ENCODE assay signal across 12 cellular contexts in the genomic region with DNA sequence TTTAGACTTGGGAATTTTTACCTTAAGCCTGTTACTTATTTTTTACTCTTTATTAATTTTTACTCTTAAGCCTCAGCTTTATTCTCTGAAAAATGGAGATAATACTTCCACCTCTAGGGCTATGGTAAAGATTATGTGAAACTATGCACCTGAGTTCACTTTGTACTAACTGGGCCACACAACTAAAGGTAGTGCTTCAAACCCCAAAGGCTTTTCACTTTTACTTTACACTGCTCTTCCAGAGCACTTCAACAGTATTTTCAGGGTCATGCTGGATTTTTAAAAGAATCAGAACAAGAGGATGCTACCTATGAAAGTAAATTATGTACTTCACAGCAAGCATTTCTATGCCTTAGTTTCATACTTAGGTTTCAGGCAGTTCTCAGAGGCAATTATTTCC. TPM values are rescaled to one million over a fixed set of nuclear protein-coding genes. Genes with fewer than 3 reads are reported as not detected.
DNase-seq lines count a peak whose midpoint lies in the region; ATAC-seq, FAIRE-seq and TF ChIP-seq lines count a peak whose summit lies in the region.
"Had no signal": no experiment of that assay in that cellular context is flagged by ENCODE, and none has a peak within 500 bp of the region (broad histone marks: within the 10 kb centered on the region; RNA-seq: fewer than 3 reads in every experiment).

No MANE protein-coding gene starts in this region.

- peak; percentile 49 for ATAC-seq in GM21360 (IDR thresholded peaks at IDR 0.05; ENCODE audit: unreplicated experiment)
- ATAC-seq in HG03354 (IDR thresholded peaks at IDR 0.05; ENCODE audit: poor library complexity, severe bottlenecking, unreplicated experiment), result peak; percentile 39
- ATAC-seq in GM12878, result peak; percentile 54
- no peak for ATAC-seq in HG03521 (IDR thresholded peaks at IDR 0.05; ENCODE audit: unreplicated experiment)

- BruUV-seq in GM12878 (replicated peaks; lab: Mats Ljungman, UMichigan), result no TSS peak

- no peaks in the 10 kb centered on the region for H3K9me3 ChIP-seq in GM12878 (replicated peaks; ENCODE audit: control insufficient read depth, insufficient read depth, low read length)
- H3K9me3 ChIP-seq: HAP-1, SJCRH30, upper lobe of left lung had no signal

- no peak for DNase-seq in GM12891 (ENCODE audit: insufficient read length, low spot score)
- no peak for DNase-seq in GM12878 (ENCODE audit: low read depth, low spot score)
- no peak for DNase-seq in NCI-H524 (lab: John Stamatoyannopoulos, UW)
- no peak for DNase-seq in GM13976 (ENCODE audit: low spot score)
- DNase-seq: DND-41, hypothalamus, SJCRH30, upper lobe of left lung had no signal

- TF ChIP-seq RAD21 in GM12878 (IDR thresholded peaks at IDR 0.05; ENCODE audit: insufficient read depth, low read depth, low read length), result no peak

- no peak overlapping the region for H2AFZ ChIP-seq in GM12878 (ENCODE audit: control insufficient read depth, low read depth, low read length)

- H3K27me3 ChIP-seq in GM12878 (replicated peaks in 1 of 2; ENCODE audit: control insufficient read depth in 2 of 2, insufficient read depth in 2 of 2, low read length in 1 of 2), result no peaks in the 10 kb centered on the region
- H3K27me3 ChIP-seq: SJCRH30, upper lobe of left lung had no signal

- no peaks in the 10 kb centered on the region for H4K20me1 ChIP-seq in GM12878 (ENCODE audit: control insufficient read depth, insufficient read depth)

- H3K27ac ChIP-seq in GM12878 (ENCODE audit: control insufficient read depth, insufficient read depth), result no peak overlapping the region; the same call in 1 of the 2 replicates
- H3K27ac ChIP-seq: SJCRH30, upper lobe of left lung had no signal

- RAD21 ChIA-PET in GM12878 (lab: Charles Lee; ENCODE audit: unreplicated experiment), result interaction anchor here (1.0 to 1.6 kb wide), 3 partner anchors 17 to 31 kb away, joined by 3 to 6 read pairs (median 4); partner anchors contain the start of gene MEX3C

- H3K4me2 ChIP-seq in GM12878 (ENCODE audit: control insufficient read depth, insufficient read depth), result peak overlapping the region; percentile 31; the same call in 1 of the 2 replicates

- intact Hi-C loops in GM12878 (cut with micrococcal nuclease; ENCODE audit: unreplicated experiment), result loop anchor here (2.0 kb wide), 1 partner anchor 15 kb away; no protein-coding TSS in a partner anchor

- TF ChIP-seq CTCF in GM12878 (IDR thresholded peaks at IDR 0.05 in 2 of 3, conservative IDR thresholded peaks at IDR 0.05 in 1 of 3; ENCODE audit: control insufficient read depth in 2 of 3, extremely low read depth in 1 of 3, insufficient read depth in 1 of 3, low read depth in 3 of 3, low read length in 3 of 3) (no peak), GM13976 (IDR thresholded peaks at IDR 0.05; ENCODE audit: borderline replicate concordance, control extremely low read depth, extremely low read depth, insufficient read depth, missing control alignments) (no peak)

- in situ Hi-C loops in GM12878 (cut with MboI) (no loop called here), GM13976 (cut with MboI; ENCODE audit: low sequenced_read_pairs, unreplicated experiment) (no loop called here)

- no peak overlapping the region for H3K9ac ChIP-seq in GM12878 (ENCODE audit: control insufficient read depth, insufficient read depth, low read length)

- FAIRE-seq in GM12891 (lab: Jason Lieb, UNC) (peak; percentile 68), GM12878 (lab: Jason Lieb, UNC) (no peak)

- peaks cover 22% of the 10 kb centered on the region for H3K4me1 ChIP-seq in GM12878 (ENCODE audit: control insufficient read depth, insufficient read depth, low read length)
- H3K4me1 ChIP-seq: HAP-1, upper lobe of left lung had no signal

- H3K36me3 ChIP-seq in GM12878 (ENCODE audit: control insufficient read depth in 2 of 2, insufficient read depth in 2 of 2, low read length in 1 of 2), result peaks cover 0 to 3% of the 10 kb centered on the region in 2 experiments; a peak in 2 of 4 replicates
- H3K36me3 ChIP-seq: HAP-1 had no signal

- no peak for TF ChIP-seq EP300 in GM12878 (IDR thresholded peaks at IDR 0.05; ENCODE audit: borderline replicate concordance in 1 of 2, control insufficient read depth in 1 of 2, low read depth in 2 of 2, low read length in 2 of 2)

- SMC1A ChIA-PET in GM12878 (lab: Charles Lee; ENCODE audit: uncharacterized antibody, unreplicated experiment), result interaction anchor here (0.9 to 1.7 kb wide), 5 partner anchors 16 to 36 kb away, joined by 3 to 8 read pairs (median 4); no protein-coding TSS in a partner anchor

- CTCF ChIA-PET in GM12878 (lab: Yijun Ruan, JAX), result interaction anchor here (0.6 to 1.8 kb wide), 3 partner anchors 13 to 25 kb away, joined by 3 to 10 read pairs (median 3); no protein-coding TSS in a partner anchor

- no peak overlapping the region for H3K4me3 ChIP-seq in GM12878
- H3K4me3 ChIP-seq: HAP-1, SJCRH30, upper lobe of left lung had no signal

- peaks cover 7% of the 10 kb centered on the region for H3K79me2 ChIP-seq in GM12878 (ENCODE audit: control insufficient read depth, insufficient read depth, low read length)

- TF ChIP-seq POLR2A in GM12891 (IDR thresholded peaks at IDR 0.05; ENCODE audit: low read depth, low read length) (no peak), GM12878 (IDR thresholded peaks at IDR 0.05; ENCODE audit: low read depth, low read length) (no peak)

- POLR2A ChIA-PET in GM12878 (lab: Charles Lee), result no interaction called here

TF ChIP-seq in GM12891, 5 proteins besides CTCF, POLR2A, EP300 and RAD21:
- TF ChIP-seq SPI1 (IDR thresholded peaks at IDR 0.05; ENCODE audit: low read depth, low read length) (no peak), POU2F2 (IDR thresholded peaks at IDR 0.05; ENCODE audit: low read depth, low read length) (no peak), POLR2AphosphoS5 (IDR thresholded peaks at IDR 0.05; ENCODE audit: low read depth, low read length) (no peak), PAX5 (IDR thresholded peaks at IDR 0.05; ENCODE audit: insufficient read depth, low read length, severe bottlenecking) (no peak), TAF1 (IDR thresholded peaks at IDR 0.05; ENCODE audit: low read depth, low read length) (no peak)

TF ChIP-seq in GM12878, 131 proteins besides CTCF, POLR2A, EP300 and RAD21 (continues in another document):
- no peak for TF ChIP-seq SMAD1 (IDR thresholded peaks at IDR 0.05; ENCODE audit: low read depth, partially characterized antibody)
- TF ChIP-seq IRF3 (IDR thresholded peaks at IDR 0.05), result no peak
- TF ChIP-seq, protein P1, sequence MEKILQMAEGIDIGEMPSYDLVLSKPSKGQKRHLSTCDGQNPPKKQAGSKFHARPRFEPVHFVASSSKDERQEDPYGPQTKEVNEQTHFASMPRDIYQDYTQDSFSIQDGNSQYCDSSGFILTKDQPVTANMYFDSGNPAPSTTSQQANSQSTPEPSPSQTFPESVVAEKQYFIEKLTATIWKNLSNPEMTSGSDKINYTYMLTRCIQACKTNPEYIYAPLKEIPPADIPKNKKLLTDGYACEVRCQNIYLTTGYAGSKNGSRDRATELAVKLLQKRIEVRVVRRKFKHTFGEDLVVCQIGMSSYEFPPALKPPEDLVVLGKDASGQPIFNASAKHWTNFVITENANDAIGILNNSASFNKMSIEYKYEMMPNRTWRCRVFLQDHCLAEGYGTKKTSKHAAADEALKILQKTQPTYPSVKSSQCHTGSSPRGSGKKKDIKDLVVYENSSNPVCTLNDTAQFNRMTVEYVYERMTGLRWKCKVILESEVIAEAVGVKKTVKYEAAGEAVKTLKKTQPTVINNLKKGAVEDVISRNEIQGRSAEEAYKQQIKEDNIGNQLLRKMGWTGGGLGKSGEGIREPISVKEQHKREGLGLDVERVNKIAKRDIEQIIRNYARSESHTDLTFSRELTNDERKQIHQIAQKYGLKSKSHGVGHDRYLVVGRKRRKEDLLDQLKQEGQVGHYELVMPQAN (conservative IDR thresholded peaks at IDR 0.05), result no peak
- no peak for TF ChIP-seq RUNX3 (IDR thresholded peaks at IDR 0.05; ENCODE audit: low read length)
- TF ChIP-seq, protein P2, sequence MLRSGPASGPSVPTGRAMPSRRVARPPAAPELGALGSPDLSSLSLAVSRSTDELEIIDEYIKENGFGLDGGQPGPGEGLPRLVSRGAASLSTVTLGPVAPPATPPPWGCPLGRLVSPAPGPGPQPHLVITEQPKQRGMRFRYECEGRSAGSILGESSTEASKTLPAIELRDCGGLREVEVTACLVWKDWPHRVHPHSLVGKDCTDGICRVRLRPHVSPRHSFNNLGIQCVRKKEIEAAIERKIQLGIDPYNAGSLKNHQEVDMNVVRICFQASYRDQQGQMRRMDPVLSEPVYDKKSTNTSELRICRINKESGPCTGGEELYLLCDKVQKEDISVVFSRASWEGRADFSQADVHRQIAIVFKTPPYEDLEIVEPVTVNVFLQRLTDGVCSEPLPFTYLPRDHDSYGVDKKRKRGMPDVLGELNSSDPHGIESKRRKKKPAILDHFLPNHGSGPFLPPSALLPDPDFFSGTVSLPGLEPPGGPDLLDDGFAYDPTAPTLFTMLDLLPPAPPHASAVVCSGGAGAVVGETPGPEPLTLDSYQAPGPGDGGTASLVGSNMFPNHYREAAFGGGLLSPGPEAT (IDR thresholded peaks at IDR 0.05; ENCODE audit: low read depth), result no peak

RNA-seq across cellular contexts. Expression of gene MEX3C, which starts 27.8 kb away (rescaled TPM):
- 12.0 TPM for polyA plus RNA-seq in GM12891 (2012; ENCODE audit: low read depth, missing spikeins)
- total RNA-seq in GM12878 (2013; cell fraction: nucleolus; rRNA removed), result 72.3 and 79.5 TPM in 2 replicates
- total RNA-seq in GM12878 (2014; rRNA removed) (25.6 and 33.2 TPM in 2 replicates), GM12878 (2014; rRNA removed; fragmentation: Illumina TruSeq; extraction: Trizol) (28.7 and 29.6 TPM in 2 replicates), GM12878 (2021) (27.5 and 28.3 TPM in 2 replicates)
- polyA plus RNA-seq in GM12878 (2011; ENCODE audit: low read depth), result 9.7 TPM
- polyA plus RNA-seq in GM12878 (2011; rRNA removed) (48.8 and 51.8 TPM in 2 replicates), GM12878 (2014; fragmentation: Illumina TruSeq; extraction: Trizol) (31.8 and 41.5 TPM in 2 replicates), GM12878 (2014; fragmentation: Nextera tagmentation; extraction: Ambion mirVana) (1 to 10 TPM; 7.9 to 9.9 TPM), GM12878 (2014; rRNA removed) (14.4 and 16.9 TPM in 2 replicates), GM12878 (2016; fragmentation: Nextera tagmentation; extraction: Ambion mirVana) (1 to 10 TPM; 6.7 to 7.1 TPM)
- polyA plus RNA-seq in GM12878 (2011; cell fraction: cytosol; rRNA removed), result 26.1 and 27.5 TPM in 2 replicates
- 28.5 and 37.9 TPM in 2 replicates for polyA plus RNA-seq in GM12878 (2011; cell fraction: nucleus; rRNA removed)
- polyA plus RNA-seq in GM12878 (2012), result 14.2 and 20.9 TPM in 2 replicates
- 67.7 and 88.7 TPM in 2 replicates for polyA minus RNA-seq in GM12878 (2011; rRNA and poly(A)+ RNA removed)
- polyA minus RNA-seq in GM12878 (2011; cell fraction: cytosol; rRNA and poly(A)+ RNA removed), result 16.7 and 21.2 TPM in 2 replicates
- polyA minus RNA-seq in GM12878 (2011; cell fraction: nucleus; rRNA and poly(A)+ RNA removed), result 37.4 and 51.3 TPM in 2 replicates
